8 cellular contexts compared by ENCODE assay signal in the genomic region with DNA sequence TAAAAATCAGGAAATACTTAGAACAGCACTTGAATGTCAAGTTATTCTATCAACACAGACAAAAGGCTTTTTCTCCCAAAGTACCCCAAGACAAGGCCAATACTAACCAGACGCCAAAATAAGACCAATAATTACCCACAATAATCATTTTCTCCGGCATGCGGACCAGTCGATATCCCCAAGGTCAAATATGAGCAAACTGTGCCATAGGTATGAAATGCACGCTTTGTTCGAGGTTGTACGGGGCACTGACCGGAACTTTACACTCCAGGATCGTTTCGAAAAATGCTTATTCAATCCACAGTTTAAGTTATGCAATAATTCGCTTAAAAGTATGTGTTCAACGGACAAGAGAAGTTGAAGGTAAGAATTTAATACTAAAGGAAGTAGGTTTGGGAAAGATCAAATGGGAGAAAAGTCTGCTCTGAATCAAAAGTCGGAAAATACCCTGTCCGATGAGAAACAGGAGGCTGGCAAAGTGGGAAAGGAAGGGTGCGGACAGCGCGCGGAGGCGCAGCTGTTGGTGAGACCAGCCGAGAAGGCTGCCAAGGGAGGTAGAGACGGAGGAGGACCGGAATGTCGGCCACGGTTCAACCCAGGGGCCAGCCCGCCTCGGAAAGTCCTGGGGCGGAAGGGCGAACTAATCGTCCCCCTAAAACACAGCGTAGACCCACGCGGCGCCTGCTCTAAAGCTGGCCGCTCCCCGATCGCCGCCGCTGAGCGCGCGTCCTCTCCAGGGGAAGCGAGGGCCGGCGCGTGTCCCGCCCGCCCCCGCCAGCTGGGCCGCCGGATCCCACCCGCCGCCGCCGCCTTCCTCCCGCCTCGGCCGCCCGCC. TPM values are rescaled to one million over a fixed set of nuclear protein-coding genes. Genes with fewer than 3 reads are reported as not detected.
DNase-seq lines count a peak whose midpoint lies in the region; ATAC-seq, FAIRE-seq and TF ChIP-seq lines count a peak whose summit lies in the region.

No MANE protein-coding gene starts in this region.

- no peak for TF ChIP-seq CTCF in liver (IDR thresholded peaks at IDR 0.05; ENCODE audit: low read depth, low read length, missing input control)

- TF ChIP-seq RAD21 in liver (IDR thresholded peaks at IDR 0.05), result peak in 1 of 2 donors; percentile 12

- no peaks in the 10 kb centered on the region for H3K27me3 ChIP-seq in liver (ENCODE audit: control insufficient read depth in 4 of 4, insufficient read depth in 4 of 4, low read length in 3 of 4)

- H3K27ac ChIP-seq in liver (ENCODE audit: low read depth in 1 of 2, low read length in 2 of 2), result peak overlapping the region; percentile 99 to 100
- peak overlapping the region; percentile 67 for H3K27ac ChIP-seq in substantia nigra (ENCODE audit: low read depth, low read length, poor library complexity, severe bottlenecking)

- DNase-seq in NOMO-1 (lab: John Stamatoyannopoulos, UW; ENCODE audit: unreplicated experiment in 2 of 2) (peak; percentile 68 to 73), NOMO-1 treated with dmso at 0.1 percent for 144 hours (lab: John Stamatoyannopoulos, UW; ENCODE audit: unreplicated experiment) (no peak), HTR-8/SVneo (ENCODE audit: insufficient read length, low spot score) (peak; percentile 11), RPMI7951 (ENCODE audit: low read depth) (peak; percentile 72), cortex of kidney (lab: John Stamatoyannopoulos, UW) (peak; percentile 66), substantia nigra (lab: John Stamatoyannopoulos, UW) (peak in 18 of 49 donors; percentile 0 to 81 (median 56))

- peak overlapping the region; percentile 92 to 99 for H3K9ac ChIP-seq in liver (ENCODE audit: low read depth in 1 of 2, low read length in 2 of 2)

- under 1% methylated on average over 58 of the region's 58 CpGs for WGBS in liver

- H3K4me1 ChIP-seq in liver (ENCODE audit: control insufficient read depth in 4 of 4, insufficient read depth in 4 of 4, low read length in 3 of 4), result peaks cover 1 to 47% (median 22%) of the 10 kb centered on the region in 4 donors

- H3K9me3 ChIP-seq in liver (ENCODE audit: control insufficient read depth in 4 of 4, low read length in 3 of 4), result no peaks in the 10 kb centered on the region

- H3K4me3 ChIP-seq in liver (ENCODE audit: low read depth in 1 of 3, low read length in 3 of 3), result peak overlapping the region; percentile 89 to 98 (median 92)

- H3K36me3 ChIP-seq in liver (ENCODE audit: control insufficient read depth in 4 of 4, insufficient read depth in 3 of 4, low read depth in 1 of 4, low read length in 3 of 4), result peaks cover 0 to 7% (median 5%) of the 10 kb centered on the region in 4 donors

- peak; percentile 35 for ATAC-seq in GM21529 (IDR thresholded peaks at IDR 0.05; ENCODE audit: unreplicated experiment)

- FAIRE-seq in HTR-8/SVneo (lab: Jason Lieb, UNC), result no peak

TF ChIP-seq in liver, 16 proteins besides CTCF, POLR2A, EP300 and RAD21:
- peak; percentile 45 for TF ChIP-seq NR2F2 (IDR thresholded peaks at IDR 0.05)
- TF ChIP-seq FOXA1 (IDR thresholded peaks at IDR 0.05), result no peak
- TF ChIP-seq, protein P1, sequence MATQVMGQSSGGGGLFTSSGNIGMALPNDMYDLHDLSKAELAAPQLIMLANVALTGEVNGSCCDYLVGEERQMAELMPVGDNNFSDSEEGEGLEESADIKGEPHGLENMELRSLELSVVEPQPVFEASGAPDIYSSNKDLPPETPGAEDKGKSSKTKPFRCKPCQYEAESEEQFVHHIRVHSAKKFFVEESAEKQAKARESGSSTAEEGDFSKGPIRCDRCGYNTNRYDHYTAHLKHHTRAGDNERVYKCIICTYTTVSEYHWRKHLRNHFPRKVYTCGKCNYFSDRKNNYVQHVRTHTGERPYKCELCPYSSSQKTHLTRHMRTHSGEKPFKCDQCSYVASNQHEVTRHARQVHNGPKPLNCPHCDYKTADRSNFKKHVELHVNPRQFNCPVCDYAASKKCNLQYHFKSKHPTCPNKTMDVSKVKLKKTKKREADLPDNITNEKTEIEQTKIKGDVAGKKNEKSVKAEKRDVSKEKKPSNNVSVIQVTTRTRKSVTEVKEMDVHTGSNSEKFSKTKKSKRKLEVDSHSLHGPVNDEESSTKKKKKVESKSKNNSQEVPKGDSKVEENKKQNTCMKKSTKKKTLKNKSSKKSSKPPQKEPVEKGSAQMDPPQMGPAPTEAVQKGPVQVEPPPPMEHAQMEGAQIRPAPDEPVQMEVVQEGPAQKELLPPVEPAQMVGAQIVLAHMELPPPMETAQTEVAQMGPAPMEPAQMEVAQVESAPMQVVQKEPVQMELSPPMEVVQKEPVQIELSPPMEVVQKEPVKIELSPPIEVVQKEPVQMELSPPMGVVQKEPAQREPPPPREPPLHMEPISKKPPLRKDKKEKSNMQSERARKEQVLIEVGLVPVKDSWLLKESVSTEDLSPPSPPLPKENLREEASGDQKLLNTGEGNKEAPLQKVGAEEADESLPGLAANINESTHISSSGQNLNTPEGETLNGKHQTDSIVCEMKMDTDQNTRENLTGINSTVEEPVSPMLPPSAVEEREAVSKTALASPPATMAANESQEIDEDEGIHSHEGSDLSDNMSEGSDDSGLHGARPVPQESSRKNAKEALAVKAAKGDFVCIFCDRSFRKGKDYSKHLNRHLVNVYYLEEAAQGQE (IDR thresholded peaks at IDR 0.05), result peak; percentile 60
- TF ChIP-seq SP1 (IDR thresholded peaks at IDR 0.05), result peak; percentile 75
- TF ChIP-seq HNF4G (IDR thresholded peaks at IDR 0.05), result peak; percentile 58
- no peak for TF ChIP-seq GABPA (IDR thresholded peaks at IDR 0.05 in 1 of 2, conservative IDR thresholded peaks at IDR 0.05 in 1 of 2)
- TF ChIP-seq TAF1 (conservative IDR thresholded peaks at IDR 0.05), result no peak
- peak in 1 of 2 donors; percentile 47 for TF ChIP-seq JUND (IDR thresholded peaks at IDR 0.05)
- TF ChIP-seq HNF4A (conservative IDR thresholded peaks at IDR 0.05), result peak; percentile 78 to 83
- peak; percentile 42 for TF ChIP-seq MAX (IDR thresholded peaks at IDR 0.05)
- TF ChIP-seq FOXA2 (IDR thresholded peaks at IDR 0.05), result no peak
- TF ChIP-seq ATF3 (IDR thresholded peaks at IDR 0.05), result peak; percentile 25
- TF ChIP-seq RXRA (IDR thresholded peaks at IDR 0.05), result peak; percentile 84 to 93
- TF ChIP-seq EGR1 (IDR thresholded peaks at IDR 0.05; ENCODE audit: low read depth in 2 of 2), result no peak
- TF ChIP-seq YY1 (IDR thresholded peaks at IDR 0.05), result no peak
- TF ChIP-seq, protein P2, sequence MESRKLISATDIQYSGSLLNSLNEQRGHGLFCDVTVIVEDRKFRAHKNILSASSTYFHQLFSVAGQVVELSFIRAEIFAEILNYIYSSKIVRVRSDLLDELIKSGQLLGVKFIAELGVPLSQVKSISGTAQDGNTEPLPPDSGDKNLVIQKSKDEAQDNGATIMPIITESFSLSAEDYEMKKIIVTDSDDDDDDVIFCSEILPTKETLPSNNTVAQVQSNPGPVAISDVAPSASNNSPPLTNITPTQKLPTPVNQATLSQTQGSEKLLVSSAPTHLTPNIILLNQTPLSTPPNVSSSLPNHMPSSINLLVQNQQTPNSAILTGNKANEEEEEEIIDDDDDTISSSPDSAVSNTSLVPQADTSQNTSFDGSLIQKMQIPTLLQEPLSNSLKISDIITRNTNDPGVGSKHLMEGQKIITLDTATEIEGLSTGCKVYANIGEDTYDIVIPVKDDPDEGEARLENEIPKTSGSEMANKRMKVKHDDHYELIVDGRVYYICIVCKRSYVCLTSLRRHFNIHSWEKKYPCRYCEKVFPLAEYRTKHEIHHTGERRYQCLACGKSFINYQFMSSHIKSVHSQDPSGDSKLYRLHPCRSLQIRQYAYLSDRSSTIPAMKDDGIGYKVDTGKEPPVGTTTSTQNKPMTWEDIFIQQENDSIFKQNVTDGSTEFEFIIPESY (IDR thresholded peaks at IDR 0.05), result no peak

RNA-seq across cellular contexts. Expression of gene SPATA1, which starts 0.8 kb away (rescaled TPM):
- total RNA-seq in RPMI7951 (2014; rRNA removed; shearing (Covaris generic)), result 2.6 TPM in 1 of 2 replicates, not detected in the other
- under 1 TPM; 0.33 to 0.75 TPM for total RNA-seq in liver
- 1 to 10 TPM in 1 of 2 donors, under 1 TPM in 1; 0.06 to 2.2 TPM for polyA plus RNA-seq in liver

RNA-seq across cellular contexts. Expression of gene GNG5, which starts 1.0 kb away (rescaled TPM):
- total RNA-seq in RPMI7951 (2014; rRNA removed; shearing (Covaris generic)), result 163 and 193 TPM in 2 replicates
- 10 to 100 TPM; 11.4 to 28.8 TPM for total RNA-seq in liver
- polyA plus RNA-seq in liver, result 100 to 1,000 TPM in 1 of 2 donors, 10 to 100 TPM in 1; 77.8 to 229 TPM

RNA-seq across cellular contexts. Expression of gene RPF1, which starts 26.3 kb away (rescaled TPM):
- total RNA-seq in RPMI7951 (2014; rRNA removed; shearing (Covaris generic)), result 78.6 and 108 TPM in 2 replicates
- 10 to 100 TPM; 13.5 to 16.8 TPM for total RNA-seq in liver
- polyA plus RNA-seq in liver, result 10 to 100 TPM; 14.7 to 15.0 TPM
